In genomic region chr6:7140631-7141366, GRCh38 we compare ENCODE assay signal across 1 cellular context.
TF ChIP-seq lines count a peak whose summit lies in the region.

No MANE protein-coding gene starts in this region.

TF ChIP-seq in K562, 482 proteins besides CTCF, POLR2A, EP300 and RAD21 (continued from another document and continues in another):
- TF ChIP-seq, protein P1, sequence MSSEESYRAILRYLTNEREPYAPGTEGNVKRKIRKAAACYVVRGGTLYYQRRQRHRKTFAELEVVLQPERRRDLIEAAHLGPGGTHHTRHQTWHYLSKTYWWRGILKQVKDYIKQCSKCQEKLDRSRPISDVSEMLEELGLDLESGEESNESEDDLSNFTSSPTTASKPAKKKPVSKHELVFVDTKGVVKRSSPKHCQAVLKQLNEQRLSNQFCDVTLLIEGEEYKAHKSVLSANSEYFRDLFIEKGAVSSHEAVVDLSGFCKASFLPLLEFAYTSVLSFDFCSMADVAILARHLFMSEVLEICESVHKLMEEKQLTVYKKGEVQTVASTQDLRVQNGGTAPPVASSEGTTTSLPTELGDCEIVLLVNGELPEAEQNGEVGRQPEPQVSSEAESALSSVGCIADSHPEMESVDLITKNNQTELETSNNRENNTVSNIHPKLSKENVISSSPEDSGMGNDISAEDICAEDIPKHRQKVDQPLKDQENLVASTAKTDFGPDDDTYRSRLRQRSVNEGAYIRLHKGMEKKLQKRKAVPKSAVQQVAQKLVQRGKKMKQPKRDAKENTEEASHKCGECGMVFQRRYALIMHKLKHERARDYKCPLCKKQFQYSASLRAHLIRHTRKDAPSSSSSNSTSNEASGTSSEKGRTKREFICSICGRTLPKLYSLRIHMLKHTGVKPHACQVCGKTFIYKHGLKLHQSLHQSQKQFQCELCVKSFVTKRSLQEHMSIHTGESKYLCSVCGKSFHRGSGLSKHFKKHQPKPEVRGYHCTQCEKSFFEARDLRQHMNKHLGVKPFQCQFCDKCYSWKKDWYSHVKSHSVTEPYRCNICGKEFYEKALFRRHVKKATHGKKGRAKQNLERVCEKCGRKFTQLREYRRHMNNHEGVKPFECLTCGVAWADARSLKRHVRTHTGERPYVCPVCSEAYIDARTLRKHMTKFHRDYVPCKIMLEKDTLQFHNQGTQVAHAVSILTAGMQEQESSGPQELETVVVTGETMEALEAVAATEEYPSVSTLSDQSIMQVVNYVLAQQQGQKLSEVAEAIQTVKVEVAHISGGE (CRISPR knock-in tag; IDR thresholded peaks at IDR 0.05) = peak in 1 of 3 experiments; percentile 51; a peak in 1 of 6 replicates
- TF ChIP-seq MIER1 (IDR thresholded peaks at IDR 0.05; ENCODE audit: low read depth) (no peak; the same call in 1 of the 2 replicates), ADNP (tag; IDR thresholded peaks at IDR 0.05) (no peak), BMI1 (IDR thresholded peaks at IDR 0.05; ENCODE audit: low read length) (no peak), ZNF146 (CRISPR knock-in tag; IDR thresholded peaks at IDR 0.05; ENCODE audit: unreplicated experiment) (no peak), BDP1 (IDR thresholded peaks at IDR 0.05; ENCODE audit: insufficient read depth, insufficient read length) (no peak), POLR2H (tag; IDR thresholded peaks at IDR 0.05; ENCODE audit: low read depth) (peak; percentile 62), NR2C1 (IDR thresholded peaks at IDR 0.05) (no peak), NR2C1 (tag; IDR thresholded peaks at IDR 0.05) (peak; percentile 60), CHCHD3 (CRISPR knock-in tag; IDR thresholded peaks at IDR 0.05) (peak; percentile 61; the same call in 1 of the 2 replicates), SLC30A9 (CRISPR knock-in tag; IDR thresholded peaks at IDR 0.05) (no peak), ELK3 (CRISPR knock-in tag; IDR thresholded peaks at IDR 0.05) (no peak), THRAP3 (IDR thresholded peaks at IDR 0.05; ENCODE audit: borderline replicate concordance) (no peak), ZNF586 (CRISPR knock-in tag; conservative IDR thresholded peaks at IDR 0.05) (no peak), ZNF121 (CRISPR knock-in tag; conservative IDR thresholded peaks at IDR 0.05) (no peak), ZBTB17 (CRISPR knock-in tag; IDR thresholded peaks at IDR 0.05) (peak; percentile 87), TCF7 (IDR thresholded peaks at IDR 0.05; ENCODE audit: borderline replicate concordance) (no peak), ZNF436 (CRISPR knock-in tag; IDR thresholded peaks at IDR 0.05) (no peak), ZNF24 (IDR thresholded peaks at IDR 0.05) (no peak), KAT2B (IDR thresholded peaks at IDR 0.05; ENCODE audit: low read depth, low read length) (no peak), DMBX1 (CRISPR knock-in tag; IDR thresholded peaks at IDR 0.05; ENCODE audit: borderline replicate concordance) (peak; percentile 87), FOSL1 (tag; conservative IDR thresholded peaks at IDR 0.05) (peak; percentile 33; the same call in 1 of the 2 replicates), ZNF197 (CRISPR knock-in tag; IDR thresholded peaks at IDR 0.05; ENCODE audit: low read depth) (peak; percentile 84; the same call in 1 of the 2 replicates), ZNF274 (IDR thresholded peaks at IDR 0.05; ENCODE audit: borderline replicate concordance, low read depth, low read length) (no peak), ELF4 (CRISPR knock-in tag; IDR thresholded peaks at IDR 0.05) (no peak), ZNF449 (CRISPR knock-in tag; IDR thresholded peaks at IDR 0.05) (no peak), CBFB (CRISPR knock-in tag; IDR thresholded peaks at IDR 0.05) (no peak), ZNF717 (CRISPR knock-in tag; IDR thresholded peaks at IDR 0.05) (peak; percentile 79; the same call in 1 of the 2 replicates), NR2C2 (CRISPR knock-in tag; IDR thresholded peaks at IDR 0.05) (0 out of 2 replicates have a peak, but pooled peaks have one; percentile 18), NR2C2 (tag; IDR thresholded peaks at IDR 0.05) (peak; percentile 90), ETV5 (CRISPR knock-in tag; IDR thresholded peaks at IDR 0.05; ENCODE audit: low read depth) (no peak), ZNF408 (CRISPR knock-in tag; IDR thresholded peaks at IDR 0.05; ENCODE audit: low read depth) (no peak), CREM (IDR thresholded peaks at IDR 0.05; ENCODE audit: low read depth) (peak; percentile 62; the same call in 1 of the 2 replicates), KLF13 (tag; IDR thresholded peaks at IDR 0.05; ENCODE audit: borderline replicate concordance, low read depth) (peak; percentile 71; the same call in 1 of the 2 replicates), HNRNPL (IDR thresholded peaks at IDR 0.05; ENCODE audit: low read depth, low read length) (no peak), SMARCA4 (IDR thresholded peaks at IDR 0.05) (peak; percentile 37; the same call in 1 of the 2 replicates), NFE2L1 (tag; IDR thresholded peaks at IDR 0.05; ENCODE audit: borderline replicate concordance, low read depth) (no peak), U2AF2 (optimal IDR thresholded peaks at IDR 0.05; ENCODE audit: low read depth, low read length) (no peak), RBM22 (IDR thresholded peaks at IDR 0.05; ENCODE audit: low read depth, low read length, poor library complexity, severe bottlenecking) (peak; percentile 76)
- TF ChIP-seq, protein P2, sequence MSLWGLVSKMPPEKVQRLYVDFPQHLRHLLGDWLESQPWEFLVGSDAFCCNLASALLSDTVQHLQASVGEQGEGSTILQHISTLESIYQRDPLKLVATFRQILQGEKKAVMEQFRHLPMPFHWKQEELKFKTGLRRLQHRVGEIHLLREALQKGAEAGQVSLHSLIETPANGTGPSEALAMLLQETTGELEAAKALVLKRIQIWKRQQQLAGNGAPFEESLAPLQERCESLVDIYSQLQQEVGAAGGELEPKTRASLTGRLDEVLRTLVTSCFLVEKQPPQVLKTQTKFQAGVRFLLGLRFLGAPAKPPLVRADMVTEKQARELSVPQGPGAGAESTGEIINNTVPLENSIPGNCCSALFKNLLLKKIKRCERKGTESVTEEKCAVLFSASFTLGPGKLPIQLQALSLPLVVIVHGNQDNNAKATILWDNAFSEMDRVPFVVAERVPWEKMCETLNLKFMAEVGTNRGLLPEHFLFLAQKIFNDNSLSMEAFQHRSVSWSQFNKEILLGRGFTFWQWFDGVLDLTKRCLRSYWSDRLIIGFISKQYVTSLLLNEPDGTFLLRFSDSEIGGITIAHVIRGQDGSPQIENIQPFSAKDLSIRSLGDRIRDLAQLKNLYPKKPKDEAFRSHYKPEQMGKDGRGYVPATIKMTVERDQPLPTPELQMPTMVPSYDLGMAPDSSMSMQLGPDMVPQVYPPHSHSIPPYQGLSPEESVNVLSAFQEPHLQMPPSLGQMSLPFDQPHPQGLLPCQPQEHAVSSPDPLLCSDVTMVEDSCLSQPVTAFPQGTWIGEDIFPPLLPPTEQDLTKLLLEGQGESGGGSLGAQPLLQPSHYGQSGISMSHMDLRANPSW (CRISPR knock-in tag; IDR thresholded peaks at IDR 0.05) = no peak
- TF ChIP-seq, protein P3, sequence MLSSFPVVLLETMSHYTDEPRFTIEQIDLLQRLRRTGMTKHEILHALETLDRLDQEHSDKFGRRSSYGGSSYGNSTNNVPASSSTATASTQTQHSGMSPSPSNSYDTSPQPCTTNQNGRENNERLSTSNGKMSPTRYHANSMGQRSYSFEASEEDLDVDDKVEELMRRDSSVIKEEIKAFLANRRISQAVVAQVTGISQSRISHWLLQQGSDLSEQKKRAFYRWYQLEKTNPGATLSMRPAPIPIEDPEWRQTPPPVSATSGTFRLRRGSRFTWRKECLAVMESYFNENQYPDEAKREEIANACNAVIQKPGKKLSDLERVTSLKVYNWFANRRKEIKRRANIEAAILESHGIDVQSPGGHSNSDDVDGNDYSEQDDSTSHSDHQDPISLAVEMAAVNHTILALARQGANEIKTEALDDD (IDR thresholded peaks at IDR 0.05) = no peak
- TF ChIP-seq, protein P4, sequence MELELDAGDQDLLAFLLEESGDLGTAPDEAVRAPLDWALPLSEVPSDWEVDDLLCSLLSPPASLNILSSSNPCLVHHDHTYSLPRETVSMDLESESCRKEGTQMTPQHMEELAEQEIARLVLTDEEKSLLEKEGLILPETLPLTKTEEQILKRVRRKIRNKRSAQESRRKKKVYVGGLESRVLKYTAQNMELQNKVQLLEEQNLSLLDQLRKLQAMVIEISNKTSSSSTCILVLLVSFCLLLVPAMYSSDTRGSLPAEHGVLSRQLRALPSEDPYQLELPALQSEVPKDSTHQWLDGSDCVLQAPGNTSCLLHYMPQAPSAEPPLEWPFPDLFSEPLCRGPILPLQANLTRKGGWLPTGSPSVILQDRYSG (tag; conservative IDR thresholded peaks at IDR 0.05; ENCODE audit: low read depth) = peak; percentile 90
- TF ChIP-seq, protein P5, sequence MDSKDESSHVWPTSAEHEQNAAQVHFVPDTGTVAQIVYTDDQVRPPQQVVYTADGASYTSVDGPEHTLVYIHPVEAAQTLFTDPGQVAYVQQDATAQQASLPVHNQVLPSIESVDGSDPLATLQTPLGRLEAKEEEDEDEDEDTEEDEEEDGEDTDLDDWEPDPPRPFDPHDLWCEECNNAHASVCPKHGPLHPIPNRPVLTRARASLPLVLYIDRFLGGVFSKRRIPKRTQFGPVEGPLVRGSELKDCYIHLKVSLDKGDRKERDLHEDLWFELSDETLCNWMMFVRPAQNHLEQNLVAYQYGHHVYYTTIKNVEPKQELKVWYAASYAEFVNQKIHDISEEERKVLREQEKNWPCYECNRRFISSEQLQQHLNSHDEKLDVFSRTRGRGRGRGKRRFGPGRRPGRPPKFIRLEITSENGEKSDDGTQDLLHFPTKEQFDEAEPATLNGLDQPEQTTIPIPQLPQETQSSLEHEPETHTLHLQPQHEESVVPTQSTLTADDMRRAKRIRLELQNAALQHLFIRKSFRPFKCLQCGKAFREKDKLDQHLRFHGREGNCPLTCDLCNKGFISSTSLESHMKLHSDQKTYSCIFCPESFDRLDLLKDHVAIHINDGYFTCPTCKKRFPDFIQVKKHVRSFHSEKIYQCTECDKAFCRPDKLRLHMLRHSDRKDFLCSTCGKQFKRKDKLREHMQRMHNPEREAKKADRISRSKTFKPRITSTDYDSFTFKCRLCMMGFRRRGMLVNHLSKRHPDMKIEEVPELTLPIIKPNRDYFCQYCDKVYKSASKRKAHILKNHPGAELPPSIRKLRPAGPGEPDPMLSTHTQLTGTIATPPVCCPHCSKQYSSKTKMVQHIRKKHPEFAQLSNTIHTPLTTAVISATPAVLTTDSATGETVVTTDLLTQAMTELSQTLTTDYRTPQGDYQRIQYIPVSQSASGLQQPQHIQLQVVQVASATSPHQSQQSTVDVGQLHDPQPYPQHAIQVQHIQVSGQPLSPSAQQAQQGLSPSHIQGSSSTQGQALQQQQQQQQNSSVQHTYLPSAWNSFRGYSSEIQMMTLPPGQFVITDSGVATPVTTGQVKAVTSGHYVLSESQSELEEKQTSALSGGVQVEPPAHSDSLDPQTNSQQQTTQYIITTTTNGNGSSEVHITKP (IDR thresholded peaks at IDR 0.05; ENCODE audit: partially characterized antibody) = no peak
- TF ChIP-seq, protein P6, sequence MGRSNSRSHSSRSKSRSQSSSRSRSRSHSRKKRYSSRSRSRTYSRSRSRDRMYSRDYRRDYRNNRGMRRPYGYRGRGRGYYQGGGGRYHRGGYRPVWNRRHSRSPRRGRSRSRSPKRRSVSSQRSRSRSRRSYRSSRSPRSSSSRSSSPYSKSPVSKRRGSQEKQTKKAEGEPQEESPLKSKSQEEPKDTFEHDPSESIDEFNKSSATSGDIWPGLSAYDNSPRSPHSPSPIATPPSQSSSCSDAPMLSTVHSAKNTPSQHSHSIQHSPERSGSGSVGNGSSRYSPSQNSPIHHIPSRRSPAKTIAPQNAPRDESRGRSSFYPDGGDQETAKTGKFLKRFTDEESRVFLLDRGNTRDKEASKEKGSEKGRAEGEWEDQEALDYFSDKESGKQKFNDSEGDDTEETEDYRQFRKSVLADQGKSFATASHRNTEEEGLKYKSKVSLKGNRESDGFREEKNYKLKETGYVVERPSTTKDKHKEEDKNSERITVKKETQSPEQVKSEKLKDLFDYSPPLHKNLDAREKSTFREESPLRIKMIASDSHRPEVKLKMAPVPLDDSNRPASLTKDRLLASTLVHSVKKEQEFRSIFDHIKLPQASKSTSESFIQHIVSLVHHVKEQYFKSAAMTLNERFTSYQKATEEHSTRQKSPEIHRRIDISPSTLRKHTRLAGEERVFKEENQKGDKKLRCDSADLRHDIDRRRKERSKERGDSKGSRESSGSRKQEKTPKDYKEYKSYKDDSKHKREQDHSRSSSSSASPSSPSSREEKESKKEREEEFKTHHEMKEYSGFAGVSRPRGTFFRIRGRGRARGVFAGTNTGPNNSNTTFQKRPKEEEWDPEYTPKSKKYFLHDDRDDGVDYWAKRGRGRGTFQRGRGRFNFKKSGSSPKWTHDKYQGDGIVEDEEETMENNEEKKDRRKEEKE (IDR thresholded peaks at IDR 0.05; ENCODE audit: borderline replicate concordance in 1 of 2, control insufficient read depth in 1 of 2, low read depth in 2 of 2, low read length in 1 of 2) = 0 out of 4 replicates have a peak, but pooled peaks of 1 of the 2 experiments have one; percentile 40
